18 cellular contexts compared by ENCODE assay signal in genomic region chr5:170584003-170584402, GRCh38.
"Had no signal": no experiment of that assay in that cellular context is flagged by ENCODE, and none has a peak within 500 bp of the region (broad histone marks: within the 10 kb centered on the region; RNA-seq: fewer than 3 reads in every experiment).

No MANE protein-coding gene starts in this region.

- H3K27ac Mint-ChIP-seq: naive thymus-derived CD4-positive, alpha-beta T cell; nephron progenitor cell; progenitor cell of endocrine pancreas had no signal

- FAIRE-seq: frontal cortex, pancreas, urothelium cell line had no signal

- H3K4me3 ChIP-seq: colonic mucosa, heart left ventricle, pancreas, stomach had no signal

- H3K4me1 Mint-ChIP-seq: naive thymus-derived CD4-positive, alpha-beta T cell had no signal

- DNase-seq: colonic mucosa; dermis blood vessel endothelial cell; effector CD4-positive, alpha-beta T cell; heart left ventricle; hippocampal formation; left colon; naive thymus-derived CD4-positive, alpha-beta T cell; nephron progenitor cell; pancreas; stimulated activated CD4-positive, alpha-beta T cell treated with anti-CD3 and anti-CD28 coated beads, Interleukin-2, amount 100 ng/mL, for 24 hours; stimulated activated CD4-positive, alpha-beta T cell treated with anti-CD3 and anti-CD28 coated beads, Interleukin-4, amount 100 ng/mL, for 4 hours; stimulated activated naive CD4-positive, alpha-beta T cell; stomach had no signal

- ATAC-seq: esophagus mucosa; left colon; naive thymus-derived CD4-positive, alpha-beta T cell; pancreas; sciatic nerve had no signal

- H3K4me1 ChIP-seq: colonic mucosa, pancreas, stomach had no signal

- H3K36me3 ChIP-seq: colonic mucosa, heart left ventricle, pancreas, stomach had no signal

- H3K4me3 Mint-ChIP-seq: naive thymus-derived CD4-positive, alpha-beta T cell; nephron progenitor cell had no signal

- H3K9me3 ChIP-seq: colonic mucosa, pancreas had no signal

- H3K27ac ChIP-seq: colonic mucosa, heart left ventricle, pancreas, stomach had no signal

- H3K27me3 ChIP-seq: colonic mucosa, pancreas had no signal

- H3K36me3 Mint-ChIP-seq: naive thymus-derived CD4-positive, alpha-beta T cell had no signal
